8 cellular contexts compared by ENCODE assay signal in the genomic region with DNA sequence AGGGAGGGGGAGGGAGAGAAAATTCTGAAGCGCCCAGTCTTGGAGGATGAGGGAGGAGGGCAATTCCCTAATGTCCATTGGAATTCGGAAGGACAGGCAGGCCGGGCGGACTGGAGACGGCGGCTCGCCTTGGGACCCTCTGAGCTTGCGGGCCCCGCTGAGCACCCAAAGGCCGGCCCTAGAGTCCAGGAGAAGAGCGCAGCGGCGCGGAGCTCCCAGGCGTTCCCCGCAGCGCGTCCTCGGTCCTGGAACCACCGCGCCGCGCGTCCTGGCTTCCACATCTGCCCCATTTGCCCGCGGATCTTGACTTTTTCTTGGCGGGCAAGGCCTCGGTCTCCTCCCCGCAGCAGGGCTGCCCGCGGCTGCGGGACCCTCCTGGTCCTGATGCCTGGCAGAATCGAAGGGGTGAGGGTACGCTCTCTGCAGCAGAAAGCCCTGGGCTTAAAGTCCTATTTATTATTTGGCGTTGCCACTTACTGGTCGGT. TPM values are rescaled to one million over a fixed set of nuclear protein-coding genes. Genes with fewer than 3 reads are reported as not detected.
DNase-seq lines count a peak whose midpoint lies in the region; ATAC-seq, FAIRE-seq and TF ChIP-seq lines count a peak whose summit lies in the region.

No MANE protein-coding gene starts in this region.

- no CpG with 5 or more reads among the region's 36 CpGs for WGBS in H9 (ENCODE audit: extremely low coverage, insufficient read length, low lambda C conversion rate)

- no peak overlapping the region for H3K56ac ChIP-seq in H9 (ENCODE audit: insufficient read length, low read depth, low read length)

- peak overlapping the region; percentile 92 for H3K4me2 ChIP-seq in H9 (ENCODE audit: insufficient read depth, insufficient read length, low read length)

- no peak for FAIRE-seq in kidney (lab: Jason Lieb, UNC)

- H2BK5ac ChIP-seq in H9 (ENCODE audit: insufficient read length, low read length): no peak overlapping the region

- H3K14ac ChIP-seq in H9 (ENCODE audit: insufficient read depth, low read length): no peak overlapping the region

- TF ChIP-seq CTCF in H9 (conservative IDR thresholded peaks at IDR 0.05) (no peak), brain (conservative IDR thresholded peaks at IDR 0.05) (no peak), kidney (IDR thresholded peaks at IDR 0.05; ENCODE audit: borderline replicate concordance, extremely low read depth, insufficient read depth) (no peak)

- H4K20me1 ChIP-seq in H9 (ENCODE audit: control insufficient read depth, insufficient read depth, insufficient read length): no peaks in the 10 kb centered on the region

- H4K5ac ChIP-seq in H9 (ENCODE audit: insufficient read length, low read depth, low read length): no peak overlapping the region

- no peak overlapping the region for H3K4ac ChIP-seq in H9 (ENCODE audit: low read depth, low read length)

- H3K4me1 ChIP-seq in H9 (ENCODE audit: insufficient read depth, low read length): peaks cover 11% of the 10 kb centered on the region; the same call in 1 of the 2 replicates
- peaks cover 3 to 7% of the 10 kb centered on the region in 2 donors for H3K4me1 ChIP-seq in kidney (ENCODE audit: control insufficient read depth in 1 of 2, insufficient read depth in 1 of 2, low read depth in 1 of 2, low read length in 2 of 2)

- H2AFZ ChIP-seq in H9 (ENCODE audit: low read length): peak overlapping the region; percentile 75

- ATAC-seq in HG03442 (IDR thresholded peaks at IDR 0.05; ENCODE audit: unreplicated experiment): no peak

- no peak overlapping the region for H2BK120ac ChIP-seq in H9 (ENCODE audit: low read depth, low read length, poor library complexity, severe bottlenecking)

- H3K27me3 ChIP-seq in H9 (ENCODE audit: insufficient read depth, low read length): peaks cover 17% of the 10 kb centered on the region; the same call in 1 of the 2 replicates

- no peaks in the 10 kb centered on the region for H3K79me2 ChIP-seq in H9 (ENCODE audit: insufficient read depth, low read length)

- no peak overlapping the region for H2BK15ac ChIP-seq in H9 (ENCODE audit: low read depth, low read length)

- H3K9me3 ChIP-seq in H9 (ENCODE audit: control insufficient read depth, low read depth, low read length) (peaks cover 2% of the 10 kb centered on the region), kidney (ENCODE audit: control insufficient read depth in 1 of 2, low read length in 2 of 2) (peaks cover 0 to 5% of the 10 kb centered on the region in 2 donors)

- H3K4me1 Mint-ChIP-seq in H9 (peaks cover 27 to 42% of the 10 kb centered on the region in 2 experiments), brain (peaks cover 26% of the 10 kb centered on the region)
- no peaks in the 10 kb centered on the region for H3K4me1 Mint-ChIP-seq in activated T-helper 2 cell treated with anti-CD3 and anti-CD28 coated beads, Interferon-gamma antibody, Interleukin-2, Interleukin-4, amounts not matched to agents 10 μg/mL and 5 μg/mL and 100 μg/mL, durations not matched to agents 14 hours and 24 hours and 36 hours (ENCODE audit: low read depth)

- peaks cover 3 to 9% (median 5%) of the 10 kb centered on the region in 3 experiments for H3K36me3 Mint-ChIP-seq in H9 (ENCODE audit: insufficient read depth in 1 of 3, low read depth in 3 of 3)
- H3K36me3 Mint-ChIP-seq in brain: no peaks in the 10 kb centered on the region
- H3K36me3 Mint-ChIP-seq in activated T-helper 2 cell treated with anti-CD3 and anti-CD28 coated beads, Interferon-gamma antibody, Interleukin-2, Interleukin-4, amounts not matched to agents 10 μg/mL and 5 μg/mL and 100 μg/mL, durations not matched to agents 14 hours and 24 hours and 36 hours (ENCODE audit: low read depth): no peaks in the 10 kb centered on the region

- intact Hi-C loops in kidney (cut with DNase I): no loop called here
- intact Hi-C loops in activated T-helper 2 cell treated with anti-CD3 and anti-CD28 coated beads, Interferon-gamma antibody, Interleukin-2, Interleukin-4, amounts not matched to agents 10 μg/mL and 5 μg/mL and 100 μg/mL, durations not matched to agents 14 hours and 24 hours and 36 hours (cut with micrococcal nuclease): no loop called here

- peak overlapping the region; percentile 39 to 54 for H3K4me3 ChIP-seq in kidney (ENCODE audit: low read length in 2 of 2)
- peak overlapping the region; percentile 20 to 43 (median 34) for H3K4me3 ChIP-seq in skin epidermis

- no peak overlapping the region for H3T11ph ChIP-seq in H9 (ENCODE audit: low read length)

- H3K27me3 Mint-ChIP-seq in H9 (ENCODE audit: low read depth) (peaks cover 83% of the 10 kb centered on the region), brain (peaks cover 88% of the 10 kb centered on the region)
- peaks cover 56% of the 10 kb centered on the region for H3K27me3 Mint-ChIP-seq in activated T-helper 2 cell treated with anti-CD3 and anti-CD28 coated beads, Interferon-gamma antibody, Interleukin-2, Interleukin-4, amounts not matched to agents 10 μg/mL and 5 μg/mL and 100 μg/mL, durations not matched to agents 14 hours and 24 hours and 36 hours (ENCODE audit: low read depth)

- H3K23ac ChIP-seq in H9 (ENCODE audit: insufficient read length, low read depth, low read length): no peak overlapping the region

- H3K4me3 Mint-ChIP-seq in H9 (peak overlapping the region; percentile 64 to 85), brain (peak overlapping the region; percentile 72 to 83 (median 77))
- H3K4me3 Mint-ChIP-seq in activated T-helper 2 cell treated with anti-CD3 and anti-CD28 coated beads, Interferon-gamma antibody, Interleukin-2, Interleukin-4, amounts not matched to agents 10 μg/mL and 5 μg/mL and 100 μg/mL, durations not matched to agents 14 hours and 24 hours and 36 hours (ENCODE audit: low read depth): no peak overlapping the region

- H3K9ac ChIP-seq in H9 (ENCODE audit: extremely low read depth, insufficient read length, low read length): no peak overlapping the region
- no peak overlapping the region for H3K9ac ChIP-seq in kidney (ENCODE audit: low read length in 2 of 2)

- no peak overlapping the region for H3K18ac ChIP-seq in H9 (ENCODE audit: insufficient read length, low read depth, low read length)

- peaks cover 8 to 9% of the 10 kb centered on the region in 2 experiments for H3K9me3 Mint-ChIP-seq in H9
- H3K9me3 Mint-ChIP-seq in brain: peaks cover 20 to 23% (median 21%) of the 10 kb centered on the region in 5 experiments
- H3K9me3 Mint-ChIP-seq in activated T-helper 2 cell treated with anti-CD3 and anti-CD28 coated beads, Interferon-gamma antibody, Interleukin-2, Interleukin-4, amounts not matched to agents 10 μg/mL and 5 μg/mL and 100 μg/mL, durations not matched to agents 14 hours and 24 hours and 36 hours: peaks cover 10% of the 10 kb centered on the region

- H3K27ac ChIP-seq in H9 (ENCODE audit: insufficient read length, low read depth, low read length) (no peak overlapping the region), kidney (ENCODE audit: low read depth in 2 of 2, low read length in 2 of 2) (no peak overlapping the region), skin epidermis (peak overlapping the region in 10 of 21 experiments; percentile 20 to 75 (median 53))

- no peak overlapping the region for H3K27ac Mint-ChIP-seq in H9
- H3K27ac Mint-ChIP-seq in brain: no peak overlapping the region
- H3K27ac Mint-ChIP-seq in activated T-helper 2 cell treated with anti-CD3 and anti-CD28 coated beads, Interferon-gamma antibody, Interleukin-2, Interleukin-4, amounts not matched to agents 10 μg/mL and 5 μg/mL and 100 μg/mL, durations not matched to agents 14 hours and 24 hours and 36 hours: no peak overlapping the region

- no peak overlapping the region for H2BK12ac ChIP-seq in H9 (ENCODE audit: insufficient read length, low read depth, low read length)

- no peak overlapping the region for H2BK20ac ChIP-seq in H9 (ENCODE audit: low read depth, low read length, poor library complexity, severe bottlenecking)

- H4K8ac ChIP-seq in H9 (replicated peaks; ENCODE audit: insufficient read length, low read depth, low read length): no peak overlapping the region

- H3K23me2 ChIP-seq in H9 (ENCODE audit: insufficient read length, low read depth, low read length, poor library complexity, severe bottlenecking): peaks cover 12% of the 10 kb centered on the region

- H2AK5ac ChIP-seq in H9 (ENCODE audit: insufficient read length, low read length): no peak overlapping the region

- no peak for DNase-seq in H9
- DNase-seq in kidney: peak; percentile 71
- no peak for DNase-seq in NCI-H1105 (lab: John Stamatoyannopoulos, UW)
- DNase-seq in T1000 (lab: John Stamatoyannopoulos, UW): no peak
- no peak for DNase-seq in activated T-helper 2 cell treated with anti-CD3 and anti-CD28 coated beads, Interferon-gamma antibody, Interleukin-2, Interleukin-4, amounts not matched to agents 10 μg/mL and 5 μg/mL and 100 μg/mL, durations not matched to agents 14 hours and 24 hours and 36 hours (ENCODE audit: low spot score)

- H4K91ac ChIP-seq in H9 (ENCODE audit: insufficient read length, low read depth, low read length): no peak overlapping the region

- H3K79me1 ChIP-seq in H9 (ENCODE audit: insufficient read depth, low read depth, low read length, poor library complexity, severe bottlenecking): no peaks in the 10 kb centered on the region

- H3K36me3 ChIP-seq in kidney (ENCODE audit: control insufficient read depth in 1 of 2, insufficient read depth in 2 of 2, low read length in 2 of 2): no peaks in the 10 kb centered on the region

RNA-seq across cellular contexts. Expression of a gene that starts 0.7 kb away (rescaled TPM):
- total RNA-seq in H9 (2021) (3.4 TPM in 2 replicates), kidney (9.6 TPM)
- polyA plus RNA-seq in brain (ENCODE audit: insufficient read depth, low read depth, low replicate concordance) (2.8 TPM), kidney (ENCODE audit: insufficient read depth, low read depth, low replicate concordance) (4.6 TPM)
- total RNA-seq in activated T-helper 2 cell treated with anti-CD3 and anti-CD28 coated beads, Interferon-gamma antibody, Interleukin-2, Interleukin-4, amounts not matched to agents 10 μg/mL and 5 μg/mL and 100 μg/mL, durations not matched to agents 14 hours and 24 hours and 36 hours: not detected in 2 replicates
